ENCODE assay signal across 1 cellular context in the genomic region with DNA sequence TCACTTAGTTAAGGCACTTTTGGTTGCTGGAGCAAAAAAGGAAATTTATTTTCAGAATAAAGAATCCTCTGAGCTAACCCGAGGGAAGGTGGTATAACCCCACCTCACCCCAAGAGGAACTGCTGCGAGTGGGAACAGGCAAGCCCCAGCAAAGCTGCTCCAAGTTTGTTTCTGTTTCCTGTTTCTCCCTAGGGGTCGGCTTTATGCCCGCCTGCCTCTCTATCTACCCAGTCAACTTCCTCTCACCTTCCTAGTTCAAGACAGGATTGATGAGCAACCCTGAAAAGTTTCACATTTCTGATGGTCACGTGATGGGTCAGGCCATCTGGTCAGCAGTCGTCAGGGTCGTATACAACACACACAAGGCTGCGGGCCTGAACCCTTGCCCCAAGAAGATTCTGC.
A peak's percentile ranks its signal among the peaks of the same experiment; 100 is the strongest.
TF ChIP-seq lines count a peak whose summit lies in the region.

No MANE protein-coding gene starts in this region.

TF ChIP-seq in GM12878, 131 proteins besides CTCF, POLR2A, EP300 and RAD21 (continued from another document):
- TF ChIP-seq, protein P1, sequence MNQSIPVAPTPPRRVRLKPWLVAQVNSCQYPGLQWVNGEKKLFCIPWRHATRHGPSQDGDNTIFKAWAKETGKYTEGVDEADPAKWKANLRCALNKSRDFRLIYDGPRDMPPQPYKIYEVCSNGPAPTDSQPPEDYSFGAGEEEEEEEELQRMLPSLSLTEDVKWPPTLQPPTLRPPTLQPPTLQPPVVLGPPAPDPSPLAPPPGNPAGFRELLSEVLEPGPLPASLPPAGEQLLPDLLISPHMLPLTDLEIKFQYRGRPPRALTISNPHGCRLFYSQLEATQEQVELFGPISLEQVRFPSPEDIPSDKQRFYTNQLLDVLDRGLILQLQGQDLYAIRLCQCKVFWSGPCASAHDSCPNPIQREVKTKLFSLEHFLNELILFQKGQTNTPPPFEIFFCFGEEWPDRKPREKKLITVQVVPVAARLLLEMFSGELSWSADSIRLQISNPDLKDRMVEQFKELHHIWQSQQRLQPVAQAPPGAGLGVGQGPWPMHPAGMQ (IDR thresholded peaks at IDR 0.05; ENCODE audit: borderline replicate concordance), result no peak
- TF ChIP-seq YY1 (IDR thresholded peaks at IDR 0.05; ENCODE audit: low read depth, low read length) (no peak), STAT1 (conservative IDR thresholded peaks at IDR 0.05) (no peak), CEBPB (IDR thresholded peaks at IDR 0.05; ENCODE audit: borderline replicate concordance in 1 of 2, low read depth in 2 of 2, low read length in 2 of 2) (no peak), FOXM1 (IDR thresholded peaks at IDR 0.05; ENCODE audit: low read depth, low read length) (no peak), JUNB (IDR thresholded peaks at IDR 0.05) (no peak), CREM (IDR thresholded peaks at IDR 0.05; ENCODE audit: low read depth) (peak; percentile 54; the same call in 1 of the 2 replicates)
- TF ChIP-seq, protein P2, sequence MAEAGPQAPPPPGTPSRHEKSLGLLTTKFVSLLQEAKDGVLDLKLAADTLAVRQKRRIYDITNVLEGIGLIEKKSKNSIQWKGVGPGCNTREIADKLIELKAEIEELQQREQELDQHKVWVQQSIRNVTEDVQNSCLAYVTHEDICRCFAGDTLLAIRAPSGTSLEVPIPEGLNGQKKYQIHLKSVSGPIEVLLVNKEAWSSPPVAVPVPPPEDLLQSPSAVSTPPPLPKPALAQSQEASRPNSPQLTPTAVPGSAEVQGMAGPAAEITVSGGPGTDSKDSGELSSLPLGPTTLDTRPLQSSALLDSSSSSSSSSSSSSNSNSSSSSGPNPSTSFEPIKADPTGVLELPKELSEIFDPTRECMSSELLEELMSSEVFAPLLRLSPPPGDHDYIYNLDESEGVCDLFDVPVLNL (IDR thresholded peaks at IDR 0.05; ENCODE audit: low read depth, low read length), result no peak
- TF ChIP-seq, protein P3, sequence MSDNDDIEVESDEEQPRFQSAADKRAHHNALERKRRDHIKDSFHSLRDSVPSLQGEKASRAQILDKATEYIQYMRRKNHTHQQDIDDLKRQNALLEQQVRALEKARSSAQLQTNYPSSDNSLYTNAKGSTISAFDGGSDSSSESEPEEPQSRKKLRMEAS (IDR thresholded peaks at IDR 0.05; ENCODE audit: low read depth, low read length), result peak; percentile 66
